In genomic region chr6:72525821-72526550, GRCh38 we compare ENCODE assay signal across 16 cellular contexts.
A peak's percentile ranks its signal among the peaks of the same experiment; 100 is the strongest.
DNase-seq lines count a peak whose midpoint lies in the region; TF ChIP-seq lines count a peak whose summit lies in the region.
"Had no signal": no experiment of that assay in that cellular context is flagged by ENCODE, and none has a peak within 500 bp of the region (broad histone marks: within the 10 kb centered on the region; RNA-seq: fewer than 3 reads in every experiment).

No MANE protein-coding gene starts in this region.

- DNase-seq in DMS 273 (lab: John Stamatoyannopoulos, UW; ENCODE audit: unreplicated experiment): peak; percentile 8
- no peak for DNase-seq in DMS 273 treated with DMSO at 0.1 percent for 48 hours (lab: John Stamatoyannopoulos, UW)
- peak; percentile 32 for DNase-seq in LHCN-M2 (ENCODE audit: low read depth)
- peak; percentile 34 for DNase-seq in astrocyte of the hippocampus (ENCODE audit: low read depth, low spot score)
- peak; percentile 3 for DNase-seq in non-pigmented ciliary epithelial cell (ENCODE audit: low read depth)
- DNase-seq in DMS53 (lab: John Stamatoyannopoulos, UW): no peak
- no peak for DNase-seq in GM10248 (ENCODE audit: extremely low spot score)
- DNase-seq in NOMO-1 treated with DMSO at 0.1 percent for 48 hours (lab: John Stamatoyannopoulos, UW; ENCODE audit: unreplicated experiment): no peak
- DNase-seq: COR-L47, DMS79, GDM1, H7, NCI-H1417 treated with DMSO at 0.1 percent for 48 hours, NCI-H2081, NCI-H748 treated with DMSO at 0.1 percent for 48 hours, SHP77 had no signal

- CTCF ChIA-PET in GM10248 (lab: Yijun Ruan, JAX): no interaction called here

- POLR2A ChIA-PET in GM10248 (lab: Yijun Ruan, JAX): no interaction called here

- TF ChIP-seq CTCF in GM10248 (IDR thresholded peaks at IDR 0.05; ENCODE audit: control extremely low read depth, extremely low read depth, low read depth, missing control alignments): no peak

Comparison
In these comparisons a context has a peak if more than half of its experiments do, and no peak if none do; other contexts are left out.
1. DNase-seq: peak in DMS 273 (single experiment), LHCN-M2 (single experiment), astrocyte of the hippocampus (single experiment) and non-pigmented ciliary epithelial cell (single experiment); none in DMS 273 treated with DMSO at 0.1 percent for 48 hours (single experiment), DMS53 (single experiment), GM10248 (single experiment) and NOMO-1 treated with DMSO at 0.1 percent for 48 hours (single experiment).